34 cellular contexts compared by ENCODE assay signal in genomic region chr12:237026-237815, GRCh38. TPM values are rescaled to one million over a fixed set of nuclear protein-coding genes. Genes with fewer than 3 reads are reported as not detected.
A peak's percentile ranks its signal among the peaks of the same experiment; 100 is the strongest.
DNase-seq lines count a peak whose midpoint lies in the region; ATAC-seq, FAIRE-seq and TF ChIP-seq lines count a peak whose summit lies in the region.
"Had no signal": no experiment of that assay in that cellular context is flagged by ENCODE, and none has a peak within 500 bp of the region (broad histone marks: within the 10 kb centered on the region; RNA-seq: fewer than 3 reads in every experiment).

No MANE protein-coding gene starts in this region.

- no peaks in the 10 kb centered on the region for H3K4me1 ChIP-seq in H9 (ENCODE audit: insufficient read depth, low read length)
- no peaks in the 10 kb centered on the region for H3K4me1 ChIP-seq in Peyer's patch
- H3K4me1 ChIP-seq in kidney (ENCODE audit: control insufficient read depth in 1 of 2, insufficient read depth in 1 of 2, low read depth in 1 of 2, low read length in 2 of 2): peaks cover 12 to 14% of the 10 kb centered on the region in 2 donors
- H3K4me1 ChIP-seq: foreskin keratinocyte, heart left ventricle had no signal

- H3K27me3 ChIP-seq in H9 (ENCODE audit: insufficient read depth, low read length) (no peaks in the 10 kb centered on the region), Peyer's patch (no peaks in the 10 kb centered on the region)
- H3K27me3 ChIP-seq: foreskin keratinocyte, heart left ventricle, thyroid gland had no signal

- TF ChIP-seq CTCF in H9 (conservative IDR thresholded peaks at IDR 0.05) (no peak), Peyer's patch (IDR thresholded peaks at IDR 0.05) (peak in 1 of 6 experiments; percentile 26), kidney (IDR thresholded peaks at IDR 0.05; ENCODE audit: borderline replicate concordance, extremely low read depth, insufficient read depth) (no peak)

- no peak overlapping the region for H2BK12ac ChIP-seq in H9 (ENCODE audit: insufficient read length, low read depth, low read length)

- no peaks in the 10 kb centered on the region for H4K20me1 ChIP-seq in H9 (ENCODE audit: control insufficient read depth, insufficient read depth, insufficient read length)

- no peak overlapping the region for H4K8ac ChIP-seq in H9 (replicated peaks; ENCODE audit: insufficient read length, low read depth, low read length)

- H3K27ac Mint-ChIP-seq in H9: no peak overlapping the region
- H3K27ac Mint-ChIP-seq: activated CD4-positive, alpha-beta T cell treated with anti-CD3 and anti-CD28 coated beads, Interleukin-2, amount 10 ng/mL, durations not matched to agents 24 days and 14 days; activated naive CD4-positive, alpha-beta T cell treated with anti-CD3 and anti-CD28 coated beads, Interleukin-2, amount 50 U/mL, for 24 hours; activated T-helper 1 cell treated with anti-CD3 and anti-CD28 coated beads, Interleukin-12 subunit alpha, Interleukin-12 subunit beta, Interleukin-2, Interleukin-4 antibody, amounts not matched to agents 30 ng/mL and 10 ng/mL and 1 ng/mL, durations not matched to agents 14 hours and 24 hours and 36 hours; effector memory CD8-positive, alpha-beta T cell; naive B cell; stimulated activated naive CD8-positive, alpha-beta T cell treated with anti-CD3 and anti-CD28 coated beads, Interleukin-15, amount 100 ng/mL, for 72 hours had no signal

- H3K27me3 Mint-ChIP-seq in H9 (ENCODE audit: low read depth): peaks cover 14% of the 10 kb centered on the region
- H3K27me3 Mint-ChIP-seq: activated CD4-positive, alpha-beta T cell treated with anti-CD3 and anti-CD28 coated beads, Interleukin-2, amount 10 ng/mL, durations not matched to agents 24 days and 14 days had no signal

- H2BK20ac ChIP-seq in H9 (ENCODE audit: low read depth, low read length, poor library complexity, severe bottlenecking): no peak overlapping the region

- H3K4me1 Mint-ChIP-seq in H9: peaks cover 0 to 8% of the 10 kb centered on the region in 2 experiments; a peak in 2 of 4 replicates
- H3K4me1 Mint-ChIP-seq: activated CD4-positive, alpha-beta T cell treated with anti-CD3 and anti-CD28 coated beads, Interleukin-2, amount 10 ng/mL, durations not matched to agents 24 days and 14 days; activated naive CD4-positive, alpha-beta T cell treated with anti-CD3 and anti-CD28 coated beads, Interleukin-2, amount 50 U/mL, for 24 hours; naive B cell; stimulated activated naive CD8-positive, alpha-beta T cell treated with anti-CD3 and anti-CD28 coated beads, Interleukin-15, amount 100 ng/mL, for 72 hours had no signal

- no peak overlapping the region for H2BK15ac ChIP-seq in H9 (ENCODE audit: low read depth, low read length)

- DNase-seq in H9: peak; percentile 17
- DNase-seq in Peyer's patch: peak in 2 of 3 donors; percentile 72 to 74
- no peak for DNase-seq in kidney
- DNase-seq in sciatic nerve (ENCODE audit: low spot score): peak; percentile 38
- DNase-seq in NCI-H2196 treated with DMSO at 0.1 percent for 48 hours (lab: John Stamatoyannopoulos, UW; ENCODE audit: unreplicated experiment): no peak
- DNase-seq in NCI-H1930 (lab: John Stamatoyannopoulos, UW): no peak
- DNase-seq in iPS-NIHi11 (ENCODE audit: low spot score): no peak
- no peak for DNase-seq in SHP77 (lab: John Stamatoyannopoulos, UW)
- DNase-seq: activated CD4-positive, alpha-beta T cell treated with anti-CD3 and anti-CD28 coated beads, Interleukin-2, amount 10 ng/mL, durations not matched to agents 24 days and 14 days; DMS53; effector memory CD8-positive, alpha-beta T cell; foreskin keratinocyte; HCEC 1CT; Karpas-422; mesenchymal stem cell; naive B cell; NCI-H1105; NCI-H2029 treated with DMSO at 0.1 percent for 48 hours; NCI-H2227 treated with DMSO at 0.1 percent for 48 hours; NCI-H526 treated with DMSO at 0.1 percent for 48 hours; psoas muscle; SIG-M5; stimulated activated naive CD8-positive, alpha-beta T cell treated with anti-CD3 and anti-CD28 coated beads, Interleukin-15, amount 100 ng/mL, for 72 hours; T-helper 9 cell; thyroid gland had no signal

- H3K4ac ChIP-seq in H9 (ENCODE audit: low read depth, low read length): no peak overlapping the region

- H3K36me3 Mint-ChIP-seq in H9 (ENCODE audit: insufficient read depth in 1 of 3, low read depth in 3 of 3): peaks cover 3 to 17% (median 13%) of the 10 kb centered on the region in 3 experiments; a peak in 6 of 7 replicates
- H3K36me3 Mint-ChIP-seq: activated naive CD4-positive, alpha-beta T cell treated with anti-CD3 and anti-CD28 coated beads, Interleukin-2, amount 50 U/mL, for 24 hours had no signal

- no peak overlapping the region for H2BK5ac ChIP-seq in H9 (ENCODE audit: insufficient read length, low read length)

- TF ChIP-seq POLR2A in Peyer's patch (IDR thresholded peaks at IDR 0.05): peak in 1 of 2 donors; percentile 26

- H3K4me3 ChIP-seq in Peyer's patch: peak overlapping the region in 1 of 4 donors; percentile 26
- peak overlapping the region; percentile 34 to 52 for H3K4me3 ChIP-seq in kidney (ENCODE audit: low read length in 2 of 2)
- H3K4me3 ChIP-seq: heart left ventricle, psoas muscle, thyroid gland had no signal

- H3K79me2 ChIP-seq in H9 (ENCODE audit: insufficient read depth, low read length): no peaks in the 10 kb centered on the region

- intact Hi-C loops in kidney (cut with DNase I): no loop called here
- intact Hi-C loops in sciatic nerve (cut with DNase I): no loop called here

- no peak overlapping the region for H2BK120ac ChIP-seq in H9 (ENCODE audit: low read depth, low read length, poor library complexity, severe bottlenecking)

- no peak overlapping the region for H3T11ph ChIP-seq in H9 (ENCODE audit: low read length)

- no peak overlapping the region for H3K23ac ChIP-seq in H9 (ENCODE audit: insufficient read length, low read depth, low read length)

- no peak for ATAC-seq in sciatic nerve
- ATAC-seq: effector memory CD8-positive, alpha-beta T cell; esophagus mucosa; foreskin keratinocyte; heart left ventricle; Panc1; psoas muscle; stimulated activated naive CD8-positive, alpha-beta T cell treated with anti-CD3 and anti-CD28 coated beads, Interleukin-15, amount 100 ng/mL, for 72 hours had no signal

- H2AFZ ChIP-seq in H9 (ENCODE audit: low read length): no peak overlapping the region

- H3K36me3 ChIP-seq in Peyer's patch: no peaks in the 10 kb centered on the region
- H3K36me3 ChIP-seq in kidney (ENCODE audit: control insufficient read depth in 1 of 2, insufficient read depth in 2 of 2, low read length in 2 of 2): peaks cover 0 to 6% of the 10 kb centered on the region in 2 donors
- H3K36me3 ChIP-seq: heart left ventricle, thyroid gland had no signal

- no peak for FAIRE-seq in kidney (lab: Jason Lieb, UNC)
- FAIRE-seq: G401.6, GM19239 had no signal

- no CpG with 5 or more reads among the region's 13 CpGs for WGBS in H9 (ENCODE audit: extremely low coverage, insufficient read length, low lambda C conversion rate)

- no peak overlapping the region for H3K9ac ChIP-seq in H9 (ENCODE audit: extremely low read depth, insufficient read length, low read length)
- no peak overlapping the region for H3K9ac ChIP-seq in kidney (ENCODE audit: low read length in 2 of 2)

- no peak overlapping the region for H3K18ac ChIP-seq in H9 (ENCODE audit: insufficient read length, low read depth, low read length)

- H2AK5ac ChIP-seq in H9 (ENCODE audit: insufficient read length, low read length): no peak overlapping the region

- H3K9me3 Mint-ChIP-seq in H9: peaks cover 23 to 26% of the 10 kb centered on the region in 2 experiments
- H3K9me3 Mint-ChIP-seq: activated naive CD4-positive, alpha-beta T cell treated with anti-CD3 and anti-CD28 coated beads, Interleukin-2, amount 50 U/mL, for 24 hours had no signal

- H3K56ac ChIP-seq in H9 (ENCODE audit: insufficient read length, low read depth, low read length): no peak overlapping the region

- H3K23me2 ChIP-seq in H9 (ENCODE audit: insufficient read length, low read depth, low read length, poor library complexity, severe bottlenecking): no peaks in the 10 kb centered on the region

- H4K91ac ChIP-seq in H9 (ENCODE audit: insufficient read length, low read depth, low read length): no peak overlapping the region

- no peaks in the 10 kb centered on the region for H3K79me1 ChIP-seq in H9 (ENCODE audit: insufficient read depth, low read depth, low read length, poor library complexity, severe bottlenecking)

- H3K4me2 ChIP-seq in H9 (ENCODE audit: insufficient read depth, insufficient read length, low read length): no peak overlapping the region

- H3K9me3 ChIP-seq in H9 (ENCODE audit: control insufficient read depth, low read depth, low read length) (peaks cover 8% of the 10 kb centered on the region), Peyer's patch (peaks cover 0 to 15% (median 2%) of the 10 kb centered on the region in 4 donors), kidney (ENCODE audit: control insufficient read depth in 1 of 2, low read length in 2 of 2) (peaks cover 0 to 3% of the 10 kb centered on the region in 2 donors)
- H3K9me3 ChIP-seq: psoas muscle, thyroid gland had no signal

- H4K5ac ChIP-seq in H9 (ENCODE audit: insufficient read length, low read depth, low read length): no peak overlapping the region

- H3K4me3 Mint-ChIP-seq in H9: no peak overlapping the region
- H3K4me3 Mint-ChIP-seq: activated CD4-positive, alpha-beta T cell treated with anti-CD3 and anti-CD28 coated beads, Interleukin-2, amount 10 ng/mL, durations not matched to agents 24 days and 14 days; activated naive CD4-positive, alpha-beta T cell treated with anti-CD3 and anti-CD28 coated beads, Interleukin-2, amount 50 U/mL, for 24 hours; activated T-helper 1 cell treated with anti-CD3 and anti-CD28 coated beads, Interleukin-12 subunit alpha, Interleukin-12 subunit beta, Interleukin-2, Interleukin-4 antibody, amounts not matched to agents 30 ng/mL and 10 ng/mL and 1 ng/mL, durations not matched to agents 14 hours and 24 hours and 36 hours; effector memory CD8-positive, alpha-beta T cell; naive B cell; stimulated activated naive CD8-positive, alpha-beta T cell treated with anti-CD3 and anti-CD28 coated beads, Interleukin-15, amount 100 ng/mL, for 72 hours had no signal

- no peak overlapping the region for H3K14ac ChIP-seq in H9 (ENCODE audit: insufficient read depth, low read length)

- H3K27ac ChIP-seq in H9 (ENCODE audit: insufficient read length, low read depth, low read length): no peak overlapping the region
- H3K27ac ChIP-seq in Peyer's patch: peak overlapping the region in 2 of 4 donors; percentile 50 to 53
- H3K27ac ChIP-seq in kidney (ENCODE audit: low read depth in 2 of 2, low read length in 2 of 2): peak overlapping the region; percentile 56 to 71
- H3K27ac ChIP-seq: foreskin keratinocyte, heart left ventricle, psoas muscle, thyroid gland had no signal

RNA-seq across cellular contexts. Expression of gene SLC6A12, which starts 23.3 kb away (rescaled TPM):
- total RNA-seq in H9 (2021) (0.17 and 0.20 TPM in 2 replicates), Peyer's patch (1 to 10 TPM in 2 of 4 donors, not detected in 2; 1.7 to 7.9 TPM), kidney (130 TPM), sciatic nerve (0.40 TPM)
- 45.6 TPM for polyA plus RNA-seq in kidney (ENCODE audit: insufficient read depth, low read depth, low replicate concordance)
- total RNA-seq: activated CD4-positive, alpha-beta T cell treated with anti-CD3 and anti-CD28 coated beads, Interleukin-2, amount 10 ng/mL, durations not matched to agents 24 days and 14 days; activated T-helper 1 cell treated with anti-CD3 and anti-CD28 coated beads, Interleukin-12 subunit alpha, Interleukin-12 subunit beta, Interleukin-2, Interleukin-4 antibody, amounts not matched to agents 30 ng/mL and 10 ng/mL and 1 ng/mL, durations not matched to agents 14 hours and 24 hours and 36 hours; bronchial epithelial cell; foreskin keratinocyte had no signal
- polyA plus RNA-seq: BJ, foreskin keratinocyte had no signal

RNA-seq across cellular contexts. Expression of gene SLC6A13, which starts 25.4 kb away (rescaled TPM):
- total RNA-seq in H9 (2021): not detected in 2 replicates
- 1 to 10 TPM in 2 of 4 donors, under 1 TPM in 1, not detected in 1; 0.80 to 4.9 (median 1.7) TPM for total RNA-seq in Peyer's patch
- 22.8 TPM for total RNA-seq in kidney
- polyA plus RNA-seq in kidney (ENCODE audit: insufficient read depth, low read depth, low replicate concordance): 161 TPM
- total RNA-seq in sciatic nerve: 0.85 TPM
- total RNA-seq: activated CD4-positive, alpha-beta T cell treated with anti-CD3 and anti-CD28 coated beads, Interleukin-2, amount 10 ng/mL, durations not matched to agents 24 days and 14 days; esophagus mucosa; foreskin keratinocyte had no signal
- polyA plus RNA-seq: BJ, foreskin keratinocyte had no signal

Comparison
In these comparisons a context has a peak if more than half of its experiments do, and no peak if none do; other contexts are left out.
1. DNase-seq: peak in H9 (single experiment), Peyer's patch (2 of 3) and sciatic nerve (single experiment); none in kidney (single experiment), NCI-H2196 treated with DMSO at 0.1 percent for 48 hours (single experiment), NCI-H1930 (0 of 2), iPS-NIHi11 (single experiment) and SHP77 (0 of 2).
2. RNA of gene SLC6A12, which starts 23.3 kb away (total RNA-seq): 130 TPM in kidney (single experiment); 1.7 to 7.9 TPM in Peyer's patch, 0.40 TPM in sciatic nerve (single experiment) and 0.17 to 0.20 TPM in H9; every median in the first group is over 10 times any median in the second.